29 cellular contexts compared by ENCODE assay signal in the genomic region with DNA sequence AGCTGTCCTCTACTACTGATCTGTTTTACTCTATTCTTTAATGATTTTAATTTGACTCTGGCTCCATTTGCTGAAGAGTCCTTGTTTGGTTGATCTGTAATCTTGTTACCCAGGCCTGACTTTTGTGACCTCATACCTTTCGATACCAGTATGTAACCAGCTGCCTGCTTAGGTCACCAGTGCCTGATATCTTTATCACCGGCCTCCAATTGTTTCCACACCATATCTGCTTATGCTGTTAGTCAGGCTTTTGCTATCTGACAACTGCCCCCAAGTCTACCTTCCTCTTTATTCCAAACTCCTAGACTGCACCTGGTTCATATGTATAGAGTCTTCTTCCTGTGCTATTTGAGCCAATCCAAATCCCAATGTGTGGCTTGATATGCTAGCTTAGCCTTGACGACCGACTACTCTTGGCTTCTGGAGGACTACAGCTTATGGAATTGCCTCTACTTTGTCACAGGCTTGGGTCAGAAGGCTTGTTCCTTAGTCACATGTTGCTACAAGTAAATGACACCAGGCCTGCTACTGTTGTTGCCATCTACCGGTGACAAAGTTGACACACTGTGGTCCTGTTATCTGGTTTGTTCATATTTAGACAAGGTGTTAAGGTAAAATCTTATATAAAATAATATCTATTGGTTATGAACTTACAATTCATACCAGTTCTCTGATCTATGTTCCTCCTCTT.
"Had no signal": no experiment of that assay in that cellular context is flagged by ENCODE, and none has a peak within 500 bp of the region (broad histone marks: within the 10 kb centered on the region; RNA-seq: fewer than 3 reads in every experiment).

No MANE protein-coding gene starts in this region.

- H3K4me1 Mint-ChIP-seq: activated naive CD4-positive, alpha-beta T cell treated with anti-CD3 and anti-CD28 coated beads, Interleukin-2, amount 50 U/mL, for 24 hours; activated naive CD8-positive, alpha-beta T cell treated with anti-CD3 and anti-CD28 coated beads, Interleukin-2, amount 50 U/mL, for 24 hours; brain; central memory CD8-positive, alpha-beta T cell; T-cell had no signal

- H3K4me1 ChIP-seq: ascending aorta had no signal

- DNase-seq: activated CD4-positive, alpha-beta T cell treated with anti-CD3 and anti-CD28 coated beads for 48 hours; activated CD4-positive, alpha-beta T cell treated with anti-CD3 and anti-CD28 coated beads, Interleukin-2, amount 50 U/mL, for 4 hours; activated CD4-positive, CD25-positive, alpha-beta regulatory T cell treated with anti-CD3 and anti-CD28 coated beads, Interleukin-2, amount 50 U/mL, for 72 hours; activated CD8-positive, alpha-beta memory T cell treated with anti-CD3 and anti-CD28 coated beads, Interleukin-2, amount 50 U/mL, for 48 hours; activated CD8-positive, alpha-beta T cell treated with anti-CD3 and anti-CD28 coated beads, Interleukin-2, amount 10 ng/mL, durations not matched to agents 7 days and 5 days; activated effector memory CD4-positive, alpha-beta T cell treated with Interleukin-2 at 50 U/mL for 16 hours; activated naive CD4-positive, alpha-beta T cell; activated naive CD8-positive, alpha-beta T cell treated with anti-CD3 and anti-CD28 coated beads, Interleukin-2, amount 50 U/mL, for 24 hours; activated T-cell treated with anti-CD3 and anti-CD28 coated beads, Interleukin-2, amount 50 U/mL, for 24 hours; amniotic stem cell; Kasumi-1; KBM-7; NCI-H1092; NCI-H1417; NCI-H1930; NCI-H2171; NCI-H226; NCI-H526; NCI-H774; T-cell; T-helper 2 cell; T1000 had no signal

- H3K27ac Mint-ChIP-seq: activated CD8-positive, alpha-beta T cell treated with anti-CD3 and anti-CD28 coated beads, Interleukin-2, amount 10 ng/mL, durations not matched to agents 7 days and 5 days; activated naive CD4-positive, alpha-beta T cell treated with anti-CD3 and anti-CD28 coated beads, Interleukin-2, amount 50 U/mL, for 24 hours; activated naive CD8-positive, alpha-beta T cell treated with anti-CD3 and anti-CD28 coated beads, Interleukin-2, amount 50 U/mL, for 24 hours; activated T-cell treated with anti-CD3 and anti-CD28 coated beads, Interleukin-2, amount 50 U/mL, for 24 hours; activated T-helper 1 cell treated with anti-CD3 and anti-CD28 coated beads, Interleukin-12 subunit alpha, Interleukin-12 subunit beta, Interleukin-2, Interleukin-4 antibody, amounts not matched to agents 30 ng/mL and 10 ng/mL and 1 ng/mL, durations not matched to agents 14 hours and 24 hours and 36 hours; brain; T-cell; WTC11 had no signal

- H3K27ac ChIP-seq: ascending aorta, SK-N-MC had no signal

- H3K36me3 Mint-ChIP-seq: activated naive CD4-positive, alpha-beta T cell treated with anti-CD3 and anti-CD28 coated beads, Interleukin-2, amount 50 U/mL, for 24 hours; brain; T-cell; WTC11 had no signal

- H3K27me3 ChIP-seq: ascending aorta had no signal

- ATAC-seq: activated CD8-positive, alpha-beta T cell treated with anti-CD3 and anti-CD28 coated beads, Interleukin-2, amount 10 ng/mL, durations not matched to agents 7 days and 5 days; activated naive CD8-positive, alpha-beta T cell treated with anti-CD3 and anti-CD28 coated beads, Interleukin-2, amount 50 U/mL, for 24 hours; T-cell; WTC11 had no signal

- H3K4me3 ChIP-seq: ascending aorta, SK-N-MC had no signal

- H3K9me3 Mint-ChIP-seq: activated naive CD4-positive, alpha-beta T cell treated with anti-CD3 and anti-CD28 coated beads, Interleukin-2, amount 50 U/mL, for 24 hours; activated T-helper 1 cell treated with anti-CD3 and anti-CD28 coated beads, Interleukin-12 subunit alpha, Interleukin-12 subunit beta, Interleukin-2, Interleukin-4 antibody, amounts not matched to agents 30 ng/mL and 10 ng/mL and 1 ng/mL, durations not matched to agents 14 hours and 24 hours and 36 hours; brain had no signal

- H3K27me3 Mint-ChIP-seq: activated naive CD4-positive, alpha-beta T cell treated with anti-CD3 and anti-CD28 coated beads, Interleukin-2, amount 50 U/mL, for 24 hours; activated naive CD8-positive, alpha-beta T cell treated with anti-CD3 and anti-CD28 coated beads, Interleukin-2, amount 50 U/mL, for 24 hours; activated T-cell treated with anti-CD3 and anti-CD28 coated beads, Interleukin-2, amount 50 U/mL, for 24 hours; brain; central memory CD8-positive, alpha-beta T cell; T-cell had no signal

- H3K36me3 ChIP-seq: ascending aorta had no signal

- H3K4me3 Mint-ChIP-seq: activated CD8-positive, alpha-beta T cell treated with anti-CD3 and anti-CD28 coated beads, Interleukin-2, amount 10 ng/mL, durations not matched to agents 7 days and 5 days; activated naive CD4-positive, alpha-beta T cell treated with anti-CD3 and anti-CD28 coated beads, Interleukin-2, amount 50 U/mL, for 24 hours; activated naive CD8-positive, alpha-beta T cell treated with anti-CD3 and anti-CD28 coated beads, Interleukin-2, amount 50 U/mL, for 24 hours; activated T-cell treated with anti-CD3 and anti-CD28 coated beads, Interleukin-2, amount 50 U/mL, for 24 hours; activated T-helper 1 cell treated with anti-CD3 and anti-CD28 coated beads, Interleukin-12 subunit alpha, Interleukin-12 subunit beta, Interleukin-2, Interleukin-4 antibody, amounts not matched to agents 30 ng/mL and 10 ng/mL and 1 ng/mL, durations not matched to agents 14 hours and 24 hours and 36 hours; brain; central memory CD8-positive, alpha-beta T cell; T-cell; WTC11 had no signal
